ENCODE assay signal across 8 cellular contexts in the genomic region with DNA sequence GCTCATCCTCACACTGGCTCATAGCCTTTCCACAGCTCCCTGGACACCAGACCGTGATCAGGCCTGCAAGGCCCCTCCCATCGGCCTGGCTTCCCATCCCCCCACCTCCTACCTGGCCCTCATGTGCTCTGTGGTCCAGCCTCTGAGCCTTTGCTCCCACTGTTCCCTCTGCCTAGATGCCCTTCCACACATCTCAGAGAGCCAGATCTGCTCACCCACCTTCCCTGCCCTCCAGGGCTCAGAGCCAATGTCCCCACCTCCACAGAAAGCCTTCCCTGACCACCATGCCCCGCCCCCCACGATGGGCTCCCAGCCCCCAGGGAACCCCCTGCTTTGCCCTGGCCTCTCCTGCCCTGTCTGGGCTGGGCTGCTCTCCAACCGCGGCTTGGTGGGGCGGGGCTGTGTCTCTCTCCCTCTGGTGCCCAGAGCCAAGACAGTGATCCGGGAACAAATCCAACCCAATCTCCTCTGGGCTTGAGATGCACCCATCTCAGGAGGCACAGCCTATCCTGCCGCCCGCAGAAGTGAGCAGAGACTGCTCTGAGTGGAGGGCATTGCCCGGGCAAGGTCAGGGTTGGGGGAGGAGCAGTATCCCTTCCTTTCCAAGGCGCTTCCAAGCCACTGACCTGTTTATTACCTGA. TPM values are rescaled to one million over a fixed set of nuclear protein-coding genes. Genes with fewer than 3 reads are reported as not detected.
A peak's percentile ranks its signal among the peaks of the same experiment; 100 is the strongest.
DNase-seq lines count a peak whose midpoint lies in the region; ATAC-seq, FAIRE-seq and TF ChIP-seq lines count a peak whose summit lies in the region.

No MANE protein-coding gene starts in this region.

- peaks cover 37% of the 10 kb centered on the region for H4K20me1 ChIP-seq in PC-9 (ENCODE audit: insufficient read depth)
- H4K20me1 ChIP-seq in endothelial cell of umbilical vein (replicated peaks; ENCODE audit: control insufficient read depth, extremely low read depth, insufficient read depth, low read length), result no peaks in the 10 kb centered on the region

- no peaks in the 10 kb centered on the region for H3K36me3 ChIP-seq in PC-9 (ENCODE audit: low read depth)
- no peaks in the 10 kb centered on the region for H3K36me3 ChIP-seq in endothelial cell of umbilical vein (ENCODE audit: control insufficient read depth in 2 of 2, extremely low read depth in 1 of 2, insufficient read depth in 2 of 2, low read length in 2 of 2)
- no peaks in the 10 kb centered on the region for H3K36me3 ChIP-seq in muscle layer of duodenum (ENCODE audit: control insufficient read depth in 1 of 2, insufficient read depth in 2 of 2, low read length in 2 of 2)

- H3F3A ChIP-seq in PC-9 (ENCODE audit: insufficient read depth, low read depth), result peaks cover 7% of the 10 kb centered on the region; the same call in 1 of the 2 replicates

- H3K27me3 ChIP-seq in PC-9 (ENCODE audit: insufficient read depth, low read depth), result no peaks in the 10 kb centered on the region
- no peaks in the 10 kb centered on the region for H3K27me3 ChIP-seq in endothelial cell of umbilical vein (ENCODE audit: control insufficient read depth in 2 of 2, insufficient read depth in 2 of 2, low read length in 2 of 2)
- H3K27me3 ChIP-seq in muscle layer of duodenum (ENCODE audit: low read depth, low read length), result no peaks in the 10 kb centered on the region

- ATAC-seq in HG02610 (IDR thresholded peaks at IDR 0.05; ENCODE audit: unreplicated experiment) (no peak), HG03095 (IDR thresholded peaks at IDR 0.05; ENCODE audit: unreplicated experiment) (no peak), HG02798 (IDR thresholded peaks at IDR 0.05; ENCODE audit: poor library complexity, unreplicated experiment) (no peak)

- peak overlapping the region; percentile 92 for H3K9ac ChIP-seq in endothelial cell of umbilical vein (replicated peaks; ENCODE audit: extremely low read depth, insufficient read depth, low read length)

- TF ChIP-seq CTCF in PC-9 (conservative IDR thresholded peaks at IDR 0.05) (no peak), endothelial cell of umbilical vein (IDR thresholded peaks at IDR 0.05; ENCODE audit: extremely low read depth in 1 of 2, insufficient read depth in 1 of 2, low read depth in 1 of 2, low read length in 2 of 2) (no peak)

- DNase-seq in COLO829 (ENCODE audit: low spot score) (peak; percentile 45), PC-9 (peak in 1 of 2 experiments; percentile 51), endothelial cell of umbilical vein (ENCODE audit: low read depth, low spot score) (no peak), RPMI8226 (no peak)

- no peaks in the 10 kb centered on the region for H3K9me2 ChIP-seq in PC-9 (ENCODE audit: insufficient read depth)

- intact Hi-C loops in PC-9 (cut with micrococcal nuclease; ENCODE audit: unreplicated experiment), result loop anchor here (2.0 to 5.0 kb wide), 2 partner anchors 14 to 445 kb away; partner anchors contain the start of gene PHF2
- intact Hi-C loops in endothelial cell of umbilical vein (cut with micrococcal nuclease), result no loop called here

- FAIRE-seq in endothelial cell of umbilical vein (lab: Jason Lieb, UNC), result peak; percentile 46

- no peaks in the 10 kb centered on the region for H3K9me1 ChIP-seq in endothelial cell of umbilical vein (replicated peaks; ENCODE audit: control insufficient read depth, extremely low read depth, insufficient read depth, low read length)

- BruUV-seq in PC-9 (replicated peaks; lab: Mats Ljungman, UMichigan), result no TSS peak
- BruUV-seq in endothelial cell of umbilical vein (replicated peaks; lab: Mats Ljungman, UMichigan), result no TSS peak

- no peak overlapping the region for H2AFZ ChIP-seq in PC-9
- H2AFZ ChIP-seq in endothelial cell of umbilical vein (ENCODE audit: low read depth, low read length), result no peak overlapping the region

- H3K9me3 ChIP-seq in PC-9 (ENCODE audit: insufficient read depth, low read depth) (no peaks in the 10 kb centered on the region), endothelial cell of umbilical vein (replicated peaks; ENCODE audit: control insufficient read depth, insufficient read depth, low read length) (no peaks in the 10 kb centered on the region), muscle layer of duodenum (ENCODE audit: control insufficient read depth in 1 of 2, low read length in 2 of 2) (no peaks in the 10 kb centered on the region)

- H3K4me3 ChIP-seq in PC-9, result peak overlapping the region; percentile 88
- H3K4me3 ChIP-seq in endothelial cell of umbilical vein (replicated peaks in 1 of 3; ENCODE audit: insufficient read depth in 1 of 3, low read depth in 1 of 3, low read length in 3 of 3), result no peak overlapping the region
- peak overlapping the region; percentile 64 to 82 for H3K4me3 ChIP-seq in muscle layer of duodenum (ENCODE audit: low read depth in 1 of 2, low read length in 2 of 2)

- H3K27ac ChIP-seq in PC-9 (no peak overlapping the region), endothelial cell of umbilical vein (ENCODE audit: insufficient read depth, low read depth, low read length) (peak overlapping the region; percentile 75), muscle layer of duodenum (ENCODE audit: low read length) (peak overlapping the region; percentile 83)

- H3K4me2 ChIP-seq in PC-9, result peak overlapping the region; percentile 82
- H3K4me2 ChIP-seq in endothelial cell of umbilical vein (ENCODE audit: insufficient read depth, low read length), result peak overlapping the region; percentile 47

- CTCF ChIA-PET in PC-9 (lab: Charles Lee) (no interaction called here), endothelial cell of umbilical vein (lab: Charles Lee) (interaction anchor here (1.5 to 2.7 kb wide), 2 partner anchors 22 to 129 kb away, joined by 3 to 10 read pairs; no protein-coding TSS in a partner anchor)

- TF ChIP-seq POLR2A in endothelial cell of umbilical vein (IDR thresholded peaks at IDR 0.05; ENCODE audit: low read depth, low read length), result no peak

- POLR2A ChIA-PET in PC-9 (lab: Charles Lee; ENCODE audit: unreplicated experiment) (interaction anchor here (0.6 kb wide), 1 partner anchor 12 kb away, joined by 3 read pairs; no protein-coding TSS in a partner anchor), endothelial cell of umbilical vein (lab: Charles Lee) (no interaction called here)

- H3K4me1 ChIP-seq in PC-9 (replicated peaks; ENCODE audit: insufficient read depth), result peaks cover 26% of the 10 kb centered on the region
- H3K4me1 ChIP-seq in endothelial cell of umbilical vein (ENCODE audit: control insufficient read depth, extremely low read depth, insufficient read depth, low read length), result peaks cover 64% of the 10 kb centered on the region
- peaks cover 14 to 76% of the 10 kb centered on the region in 2 donors for H3K4me1 ChIP-seq in muscle layer of duodenum (ENCODE audit: control insufficient read depth in 1 of 2, insufficient read depth in 2 of 2, low read length in 2 of 2)

- peaks cover 63% of the 10 kb centered on the region for H3K79me2 ChIP-seq in PC-9 (ENCODE audit: low read depth)
- H3K79me2 ChIP-seq in endothelial cell of umbilical vein (ENCODE audit: control insufficient read depth, insufficient read depth, low read length), result peaks cover 13% of the 10 kb centered on the region

- dilution Hi-C loops in endothelial cell of umbilical vein (cut with MboI; ENCODE audit: extremely low pct_ligation_motif_present, low sequenced_read_pairs), result no loop called here

TF ChIP-seq in endothelial cell of umbilical vein, 7 proteins besides CTCF, POLR2A, EP300 and RAD21 (continues in another document):
- TF ChIP-seq POLR2AphosphoS5 (IDR thresholded peaks at IDR 0.05; ENCODE audit: insufficient read depth, low read depth, low read length) (no peak), FOS (IDR thresholded peaks at IDR 0.05; ENCODE audit: borderline replicate concordance, insufficient read depth, low read length) (no peak), JUN (IDR thresholded peaks at IDR 0.05; ENCODE audit: borderline replicate concordance, insufficient read depth, insufficient read length, low read depth) (no peak), GATA2 (IDR thresholded peaks at IDR 0.05; ENCODE audit: insufficient read depth, insufficient read length, low read depth, low read length) (no peak), MYC (IDR thresholded peaks at IDR 0.05; ENCODE audit: low read depth, low read length) (no peak)
- TF ChIP-seq, protein P1, sequence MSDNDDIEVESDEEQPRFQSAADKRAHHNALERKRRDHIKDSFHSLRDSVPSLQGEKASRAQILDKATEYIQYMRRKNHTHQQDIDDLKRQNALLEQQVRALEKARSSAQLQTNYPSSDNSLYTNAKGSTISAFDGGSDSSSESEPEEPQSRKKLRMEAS (IDR thresholded peaks at IDR 0.05; ENCODE audit: insufficient read depth, insufficient read length), result no peak

RNA-seq across cellular contexts. Expression of gene NINJ1, which starts 1.6 kb away (rescaled TPM):
- total RNA-seq in PC-9 (2021), result 115 TPM in 2 replicates
- 31.5 and 42.2 TPM in 2 replicates for total RNA-seq in endothelial cell of umbilical vein
- 57.7 and 75.4 TPM in 2 replicates for polyA plus RNA-seq in endothelial cell of umbilical vein
- 41.6 and 45.2 TPM in 2 replicates for polyA plus RNA-seq in endothelial cell of umbilical vein (2011; cell fraction: cytosol; rRNA removed)
- 13.5 and 16.1 TPM in 2 replicates for polyA plus RNA-seq in endothelial cell of umbilical vein (2011; cell fraction: nucleus; rRNA removed)
- polyA plus RNA-seq in endothelial cell of umbilical vein (2012), result 47.0 and 62.3 TPM in 2 replicates
- polyA minus RNA-seq in endothelial cell of umbilical vein, result 17.9 and 23.1 TPM in 2 replicates
- polyA minus RNA-seq in endothelial cell of umbilical vein (2011; cell fraction: cytosol; rRNA and poly(A)+ RNA removed), result 9.3 TPM
- polyA minus RNA-seq in endothelial cell of umbilical vein (2011; cell fraction: nucleus; rRNA and poly(A)+ RNA removed), result 6.6 and 11.2 TPM in 2 replicates

RNA-seq across cellular contexts. Expression of gene CARD19, which starts 36.4 kb away (rescaled TPM):
- 97.5 and 122 TPM in 2 replicates for total RNA-seq in PC-9 (2021)
- total RNA-seq in endothelial cell of umbilical vein, result 45.7 and 58.4 TPM in 2 replicates
- 148 and 238 TPM in 2 replicates for polyA plus RNA-seq in endothelial cell of umbilical vein
- 73.7 and 99.6 TPM in 2 replicates for polyA plus RNA-seq in endothelial cell of umbilical vein (2011; cell fraction: cytosol; rRNA removed)
- polyA plus RNA-seq in endothelial cell of umbilical vein (2011; cell fraction: nucleus; rRNA removed), result 77.8 and 80.0 TPM in 2 replicates
- 44.0 and 78.6 TPM in 2 replicates for polyA plus RNA-seq in endothelial cell of umbilical vein (2012)
- polyA minus RNA-seq in endothelial cell of umbilical vein, result 25.4 and 36.1 TPM in 2 replicates
- 7.7 TPM for polyA minus RNA-seq in endothelial cell of umbilical vein (2011; cell fraction: cytosol; rRNA and poly(A)+ RNA removed)
- 18.2 and 21.8 TPM in 2 replicates for polyA minus RNA-seq in endothelial cell of umbilical vein (2011; cell fraction: nucleus; rRNA and poly(A)+ RNA removed)

RNA-seq across cellular contexts. Expression of gene WNK2, which starts 51.5 kb away (rescaled TPM):
- total RNA-seq in PC-9 (2021), result 44.6 and 61.3 TPM in 2 replicates
- not detected in 2 replicates for total RNA-seq in endothelial cell of umbilical vein
- polyA plus RNA-seq in endothelial cell of umbilical vein, result not detected in 2 replicates
- polyA plus RNA-seq in endothelial cell of umbilical vein (2011; cell fraction: cytosol; rRNA removed), result not detected in 2 replicates
- polyA plus RNA-seq in endothelial cell of umbilical vein (2011; cell fraction: nucleus; rRNA removed), result not detected in 2 replicates
- 0.05 TPM in 1 of 2 replicates, not detected in the other for polyA plus RNA-seq in endothelial cell of umbilical vein (2012)
- not detected in 2 replicates for polyA minus RNA-seq in endothelial cell of umbilical vein
- polyA minus RNA-seq in endothelial cell of umbilical vein (2011; cell fraction: cytosol; rRNA and poly(A)+ RNA removed), result 5.7 TPM
- not detected in 2 replicates for polyA minus RNA-seq in endothelial cell of umbilical vein (2011; cell fraction: nucleus; rRNA and poly(A)+ RNA removed)

Comparison
In these comparisons a context has a peak if more than half of its experiments do, and no peak if none do; other contexts are left out.
1. H3K4me3 ChIP-seq: peak in PC-9 (single experiment) and muscle layer of duodenum (2 of 2); none in endothelial cell of umbilical vein (0 of 3).
2. RNA of gene WNK2, which starts 51.5 kb away (total RNA-seq): 44.6 to 61.3 TPM in PC-9; not detected in endothelial cell of umbilical vein; every median in the first group is over 10 times any median in the second.